ENCODE assay signal across 8 cellular contexts in the genomic region with DNA sequence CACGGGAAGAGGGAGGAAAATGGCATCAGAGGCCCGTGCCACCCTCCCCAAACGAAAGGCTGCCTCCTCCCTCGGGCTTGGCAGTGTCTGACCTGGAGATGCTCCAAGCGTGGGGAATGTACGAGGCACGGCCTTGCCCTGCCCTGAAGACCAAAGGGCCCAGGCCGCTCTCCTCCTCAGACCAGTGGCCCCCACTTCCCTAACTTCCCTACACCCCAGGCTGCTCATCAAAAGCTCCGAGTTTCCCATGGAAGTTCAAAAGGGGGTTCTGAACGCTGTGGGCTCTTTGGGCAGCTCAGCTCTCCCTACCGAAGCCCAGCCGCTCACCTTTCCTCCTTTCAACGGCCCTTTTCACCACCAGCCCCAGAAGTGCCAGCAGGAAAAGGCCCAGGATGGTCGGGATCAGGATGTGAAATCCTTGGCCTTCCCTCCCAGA. TPM values are rescaled to one million over a fixed set of nuclear protein-coding genes. Genes with fewer than 3 reads are reported as not detected.
A peak's percentile ranks its signal among the peaks of the same experiment; 100 is the strongest.
DNase-seq lines count a peak whose midpoint lies in the region; ATAC-seq and TF ChIP-seq lines count a peak whose summit lies in the region.

No MANE protein-coding gene starts in this region.

- no peak overlapping the region for H2AFZ ChIP-seq in Karpas-422 (ENCODE audit: low read length)

- in situ Hi-C loops in astrocyte of the cerebellum (cut with HindIII; ENCODE audit: low sequenced_read_pairs): loop anchor here (25.0 kb wide), 1 partner anchor 173 kb away; no protein-coding TSS in a partner anchor

- no peaks in the 10 kb centered on the region for H3K9me3 Mint-ChIP-seq in stimulated activated memory B cell treated with anti-CD40 and anti-IgM and Interleukin-4, amounts not matched to agents 10 μg/mL and 1 μg/mL and 100 μg/mL, for 72 hours

- no peak overlapping the region for H3K4me2 ChIP-seq in Karpas-422 (ENCODE audit: low read depth, low read length, poor library complexity, severe bottlenecking)

- no peaks in the 10 kb centered on the region for H3K27me3 ChIP-seq in Karpas-422 (ENCODE audit: low read length)

- no peak overlapping the region for H3K9ac ChIP-seq in Karpas-422 (ENCODE audit: low read length)

- H3K27ac ChIP-seq in Karpas-422 (ENCODE audit: low read length): no peak overlapping the region

- H3K4me3 ChIP-seq in astrocyte of the cerebellum (ENCODE audit: low read depth, low read length): peak overlapping the region; percentile 44
- peak overlapping the region; percentile 62 for H3K4me3 ChIP-seq in iPS-18c (ENCODE audit: insufficient read depth, low read depth, low read length)
- no peak overlapping the region for H3K4me3 ChIP-seq in Karpas-422 (ENCODE audit: low read length)

- no peak for TF ChIP-seq CTCF in astrocyte of the cerebellum (IDR thresholded peaks at IDR 0.05; ENCODE audit: low read depth, low read length, missing control alignments)

- peaks cover 77% of the 10 kb centered on the region for H3K36me3 Mint-ChIP-seq in stimulated activated memory B cell treated with anti-CD40 and anti-IgM and Interleukin-4, amounts not matched to agents 10 μg/mL and 1 μg/mL and 100 μg/mL, for 72 hours

- H3K27me3 Mint-ChIP-seq in stimulated activated memory B cell treated with anti-CD40 and anti-IgM and Interleukin-4, amounts not matched to agents 10 μg/mL and 1 μg/mL and 100 μg/mL, for 72 hours: no peaks in the 10 kb centered on the region

- no peaks in the 10 kb centered on the region for H3K79me2 ChIP-seq in Karpas-422 (ENCODE audit: low read length)

- peaks cover 2% of the 10 kb centered on the region for H3K9me3 ChIP-seq in iPS-18c (ENCODE audit: control insufficient read depth, insufficient read depth, low read length)
- H3K9me3 ChIP-seq in Karpas-422 (ENCODE audit: low read length): no peaks in the 10 kb centered on the region

- H3K36me3 ChIP-seq in Karpas-422 (ENCODE audit: insufficient read depth, low read length): no peaks in the 10 kb centered on the region

- peak; percentile 43 for DNase-seq in NCI-H2029 (lab: John Stamatoyannopoulos, UW)
- DNase-seq in NCI-H2029 treated with DMSO at 0.1 percent for 48 hours (lab: John Stamatoyannopoulos, UW): no peak
- no peak for DNase-seq in astrocyte of the cerebellum (ENCODE audit: low read depth)
- DNase-seq in Karpas-422: no peak

- no peak for ATAC-seq in stimulated activated memory B cell treated with anti-CD40 and anti-IgM and Interleukin-4, amounts not matched to agents 10 μg/mL and 1 μg/mL and 100 μg/mL, for 72 hours
- ATAC-seq in GM19463 (IDR thresholded peaks at IDR 0.05; ENCODE audit: unreplicated experiment) (no peak), GM21390 (IDR thresholded peaks at IDR 0.05; ENCODE audit: unreplicated experiment) (no peak)

- H3K4me1 Mint-ChIP-seq in stimulated activated memory B cell treated with anti-CD40 and anti-IgM and Interleukin-4, amounts not matched to agents 10 μg/mL and 1 μg/mL and 100 μg/mL, for 72 hours: peaks cover 91% of the 10 kb centered on the region

- H3K4me1 ChIP-seq in Karpas-422 (ENCODE audit: low read length): peaks cover 13% of the 10 kb centered on the region

- no peaks in the 10 kb centered on the region; the same call in 1 of the 2 replicates for H4K20me1 ChIP-seq in Karpas-422 (ENCODE audit: insufficient read depth, low read depth, low read length)

- peak overlapping the region; percentile 14 for H3K27ac Mint-ChIP-seq in stimulated activated memory B cell treated with anti-CD40 and anti-IgM and Interleukin-4, amounts not matched to agents 10 μg/mL and 1 μg/mL and 100 μg/mL, for 72 hours

- H3K4me3 Mint-ChIP-seq in stimulated activated memory B cell treated with anti-CD40 and anti-IgM and Interleukin-4, amounts not matched to agents 10 μg/mL and 1 μg/mL and 100 μg/mL, for 72 hours: peak overlapping the region; percentile 40

- no peaks in the 10 kb centered on the region for H3K9me2 ChIP-seq in Karpas-422 (replicated peaks; ENCODE audit: insufficient read depth, low read length)

RNA-seq across cellular contexts. Expression of a gene that starts 11.8 kb away (rescaled TPM):
- total RNA-seq in Karpas-422 (2014; rRNA removed; shearing (Covaris generic); ENCODE audit: low replicate concordance): not detected in 2 replicates

RNA-seq across cellular contexts. Expression of a gene that starts 12.7 kb away (rescaled TPM):
- total RNA-seq in Karpas-422 (2014; rRNA removed; shearing (Covaris generic); ENCODE audit: low replicate concordance): not detected in 2 replicates

RNA-seq across cellular contexts. Expression of a gene that starts 36.4 kb away (rescaled TPM):
- total RNA-seq in Karpas-422 (2014; rRNA removed; shearing (Covaris generic); ENCODE audit: low replicate concordance): not detected in 2 replicates

RNA-seq across cellular contexts. Expression of a gene that starts 44.5 kb away (rescaled TPM):
- total RNA-seq in Karpas-422 (2014; rRNA removed; shearing (Covaris generic); ENCODE audit: low replicate concordance): not detected in 2 replicates
